21 cellular contexts compared by ENCODE assay signal in genomic region chr14:68866991-68867533, GRCh38.
"Had no signal": no experiment of that assay in that cellular context is flagged by ENCODE, and none has a peak within 500 bp of the region (broad histone marks: within the 10 kb centered on the region; RNA-seq: fewer than 3 reads in every experiment).

No MANE protein-coding gene starts in this region.

- H3K4me1 ChIP-seq: psoas muscle, sigmoid colon, tibial nerve, upper lobe of left lung, uterus had no signal

- H3K27ac ChIP-seq: esophagus squamous epithelium, ovary, psoas muscle, spleen, thoracic aorta, tibial nerve, upper lobe of left lung, uterus had no signal

- H3K9me3 ChIP-seq: ovary, uterus had no signal

- H3K36me3 ChIP-seq: ovary, uterus had no signal

- DNase-seq: cortex of kidney; effector memory CD8-positive, alpha-beta T cell; esophagus squamous epithelium; hypothalamus; kidney; natural killer cell; occipital lobe; ovary; posterior cingulate gyrus; psoas muscle; right cardiac atrium; sigmoid colon; spleen; stimulated activated CD4-positive, alpha-beta T cell treated with anti-CD3 and anti-CD28 coated beads, Interleukin-4, amount 100 ng/mL, for 4 hours; stimulated activated naive B cell treated with anti-CD40 and anti-IgM and Interleukin-4, amounts not matched to agents 10 μg/mL and 1 μg/mL and 100 μg/mL, for 72 hours; upper lobe of left lung; uterus had no signal

- ATAC-seq: effector memory CD8-positive, alpha-beta T cell; left lobe of liver; natural killer cell; psoas muscle; right cardiac atrium; stimulated activated naive B cell treated with anti-CD40 and anti-IgM and Interleukin-4, amounts not matched to agents 10 μg/mL and 1 μg/mL and 100 μg/mL, for 72 hours had no signal

- H3K4me3 ChIP-seq: esophagus squamous epithelium, lung, ovary, psoas muscle, sigmoid colon, spleen, thoracic aorta, tibial nerve, upper lobe of left lung, uterus had no signal

- H3K27me3 ChIP-seq: esophagus squamous epithelium, ovary, sigmoid colon, spleen, tibial nerve, upper lobe of left lung, uterus had no signal
